Comparison of ENCODE assay signal across 8 cellular contexts in the genomic region with DNA sequence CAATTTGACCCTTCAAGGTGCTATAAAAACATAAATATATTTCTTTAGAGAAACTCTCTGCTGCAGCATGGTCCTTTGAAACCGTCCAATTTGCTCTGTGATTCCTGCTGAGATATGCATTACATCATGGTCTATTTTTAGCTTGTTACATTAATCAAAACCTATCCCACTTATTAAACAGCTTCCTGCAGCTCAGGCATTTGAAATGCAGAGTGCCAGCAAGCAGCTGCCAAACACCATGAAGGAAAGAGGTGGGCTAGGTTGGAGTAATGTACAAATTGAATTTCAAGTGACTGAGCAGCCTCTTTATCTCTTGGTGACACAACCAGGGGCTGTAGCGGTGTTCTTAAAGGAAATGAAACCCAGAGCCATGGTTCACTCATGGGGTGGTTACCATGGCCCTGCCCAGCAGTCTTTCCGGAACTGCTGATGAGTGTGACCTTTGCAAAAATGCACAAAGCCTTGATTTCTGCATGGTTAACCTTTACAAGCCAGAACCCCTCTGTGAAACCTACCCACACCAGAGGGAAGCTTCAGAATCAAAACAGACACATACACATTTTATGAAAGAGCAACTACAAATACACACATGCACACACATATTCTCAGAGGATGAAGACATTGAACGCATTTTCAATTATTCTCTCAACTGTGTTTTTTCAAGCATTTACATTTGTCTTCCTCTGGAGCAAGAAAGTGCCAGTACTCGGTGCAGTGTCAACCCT.
DNase-seq lines count a peak whose midpoint lies in the region; ATAC-seq and TF ChIP-seq lines count a peak whose summit lies in the region.

No MANE protein-coding gene starts in this region.

- H3K4me3 ChIP-seq in GM12864 (ENCODE audit: low read depth, low read length): no peak overlapping the region; the same call in 1 of the 2 replicates

- no peak for TF ChIP-seq CTCF in GM12864 (IDR thresholded peaks at IDR 0.05; ENCODE audit: low read depth, low read length, missing control alignments)

- DNase-seq in GM12864 (ENCODE audit: low read depth) (peak; percentile 87), RPMI7951 (ENCODE audit: low read depth) (peak; percentile 62), germinal center (ENCODE audit: low spot score) (peak; percentile 53), NCI-H1048 (lab: John Stamatoyannopoulos, UW) (no peak), NCI-H226 (no peak), 8988T (no peak)

- ATAC-seq in GM19468 (IDR thresholded peaks at IDR 0.05; ENCODE audit: extremely low read depth, unreplicated experiment): peak; percentile 99
- peak; percentile 100 for ATAC-seq in HG03457 (IDR thresholded peaks at IDR 0.05; ENCODE audit: unreplicated experiment)

Comparison
In these comparisons a context has a peak if more than half of its experiments do, and no peak if none do; other contexts are left out.
1. DNase-seq: peak in GM12864 (single experiment), RPMI7951 (single experiment) and germinal center (single experiment); none in NCI-H1048 (single experiment), NCI-H226 (single experiment) and 8988T (single experiment).